ENCODE assay signal across 1 cellular context in the genomic region with DNA sequence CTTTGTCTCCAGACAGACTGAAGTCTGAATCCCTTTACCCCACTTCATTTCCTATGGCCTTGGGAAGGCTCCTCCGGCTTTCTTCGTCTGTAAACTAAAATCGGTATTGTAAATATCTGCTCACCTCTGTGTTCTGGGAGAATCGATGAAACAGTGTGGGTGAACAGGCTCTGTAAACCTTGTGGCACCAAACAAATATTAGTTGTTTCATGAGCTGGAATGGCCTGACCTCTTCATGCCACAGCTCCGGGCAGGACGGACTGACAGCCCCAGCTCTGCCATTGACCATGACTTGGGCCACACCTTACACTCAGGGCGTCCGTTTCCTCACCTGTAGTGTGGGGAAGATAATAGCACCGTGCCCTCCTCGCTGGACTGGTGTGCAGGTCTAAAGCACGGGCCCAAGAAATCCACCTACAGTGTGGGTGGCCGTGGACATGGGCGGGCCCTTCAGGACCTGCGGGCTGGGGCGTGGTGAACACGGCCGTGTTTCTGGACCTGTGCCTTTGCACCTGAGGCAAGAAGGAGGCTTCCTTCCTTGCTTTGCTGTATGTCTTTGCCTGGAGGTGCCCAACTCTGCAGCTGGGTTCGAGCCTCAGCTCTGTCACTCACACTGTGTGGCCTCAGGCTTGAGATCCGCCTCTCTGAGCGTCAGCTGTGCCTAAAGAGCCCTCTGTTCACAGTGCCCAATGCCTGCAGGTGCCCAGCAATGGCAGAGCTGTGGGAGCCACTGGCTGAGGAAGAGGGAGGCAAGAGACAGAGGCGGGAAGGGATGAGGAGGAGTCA.
TF ChIP-seq lines count a peak whose summit lies in the region.

No MANE protein-coding gene starts in this region.

TF ChIP-seq in HepG2, 621 proteins besides CTCF, POLR2A, EP300 and RAD21 (continued from another document and continues in another):
- TF ChIP-seq, protein P1, sequence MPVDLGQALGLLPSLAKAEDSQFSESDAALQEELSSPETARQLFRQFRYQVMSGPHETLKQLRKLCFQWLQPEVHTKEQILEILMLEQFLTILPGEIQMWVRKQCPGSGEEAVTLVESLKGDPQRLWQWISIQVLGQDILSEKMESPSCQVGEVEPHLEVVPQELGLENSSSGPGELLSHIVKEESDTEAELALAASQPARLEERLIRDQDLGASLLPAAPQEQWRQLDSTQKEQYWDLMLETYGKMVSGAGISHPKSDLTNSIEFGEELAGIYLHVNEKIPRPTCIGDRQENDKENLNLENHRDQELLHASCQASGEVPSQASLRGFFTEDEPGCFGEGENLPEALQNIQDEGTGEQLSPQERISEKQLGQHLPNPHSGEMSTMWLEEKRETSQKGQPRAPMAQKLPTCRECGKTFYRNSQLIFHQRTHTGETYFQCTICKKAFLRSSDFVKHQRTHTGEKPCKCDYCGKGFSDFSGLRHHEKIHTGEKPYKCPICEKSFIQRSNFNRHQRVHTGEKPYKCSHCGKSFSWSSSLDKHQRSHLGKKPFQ (CRISPR knock-in tag; IDR thresholded peaks at IDR 0.05; ENCODE audit: insufficient replicate concordance), result no peak
- peak; percentile 9; the same call in 1 of the 2 replicates for TF ChIP-seq KDM2A (CRISPR knock-in tag; IDR thresholded peaks at IDR 0.05; ENCODE audit: borderline replicate concordance, low read depth)
- no peak for TF ChIP-seq SUZ12 (IDR thresholded peaks at IDR 0.05; ENCODE audit: low read depth, low read length)
- no peak; the same call in 1 of the 2 replicates for TF ChIP-seq POGZ (CRISPR knock-in tag; IDR thresholded peaks at IDR 0.05)
- no peak for TF ChIP-seq DZIP1 (CRISPR knock-in tag; IDR thresholded peaks at IDR 0.05)
- TF ChIP-seq NR1H2 (CRISPR knock-in tag; IDR thresholded peaks at IDR 0.05; ENCODE audit: borderline replicate concordance, low read depth), result no peak
- TF ChIP-seq, protein P2, sequence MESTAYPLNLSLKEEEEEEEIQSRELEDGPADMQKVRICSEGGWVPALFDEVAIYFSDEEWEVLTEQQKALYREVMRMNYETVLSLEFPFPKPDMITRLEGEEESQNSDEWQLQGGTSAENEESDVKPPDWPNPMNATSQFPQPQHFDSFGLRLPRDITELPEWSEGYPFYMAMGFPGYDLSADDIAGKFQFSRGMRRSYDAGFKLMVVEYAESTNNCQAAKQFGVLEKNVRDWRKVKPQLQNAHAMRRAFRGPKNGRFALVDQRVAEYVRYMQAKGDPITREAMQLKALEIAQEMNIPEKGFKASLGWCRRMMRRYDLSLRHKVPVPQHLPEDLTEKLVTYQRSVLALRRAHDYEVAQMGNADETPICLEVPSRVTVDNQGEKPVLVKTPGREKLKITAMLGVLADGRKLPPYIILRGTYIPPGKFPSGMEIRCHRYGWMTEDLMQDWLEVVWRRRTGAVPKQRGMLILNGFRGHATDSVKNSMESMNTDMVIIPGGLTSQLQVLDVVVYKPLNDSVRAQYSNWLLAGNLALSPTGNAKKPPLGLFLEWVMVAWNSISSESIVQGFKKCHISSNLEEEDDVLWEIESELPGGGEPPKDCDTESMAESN (CRISPR knock-in tag; conservative IDR thresholded peaks at IDR 0.05), result 0 out of 2 replicates have a peak, but pooled peaks have one; percentile 48
- TF ChIP-seq EED (CRISPR knock-in tag; IDR thresholded peaks at IDR 0.05), result no peak
- TF ChIP-seq SALL2 (CRISPR knock-in tag; IDR thresholded peaks at IDR 0.05), result no peak
- no peak for TF ChIP-seq ZNF691 (CRISPR knock-in tag; IDR thresholded peaks at IDR 0.05; ENCODE audit: borderline replicate concordance, low read depth)
- TF ChIP-seq FOXK2 (IDR thresholded peaks at IDR 0.05), result no peak
- TF ChIP-seq ZNF251 (CRISPR knock-in tag; IDR thresholded peaks at IDR 0.05), result no peak
- no peak for TF ChIP-seq SRY (CRISPR knock-in tag; IDR thresholded peaks at IDR 0.05)
- TF ChIP-seq PAF1 (CRISPR knock-in tag; IDR thresholded peaks at IDR 0.05), result no peak
- TF ChIP-seq MEIS2 (CRISPR knock-in tag; IDR thresholded peaks at IDR 0.05), result no peak
- no peak for TF ChIP-seq ZNF646 (CRISPR knock-in tag; IDR thresholded peaks at IDR 0.05)
- no peak for TF ChIP-seq ZNF180 (CRISPR knock-in tag; IDR thresholded peaks at IDR 0.05; ENCODE audit: borderline replicate concordance, low read depth)
- TF ChIP-seq JUN (CRISPR knock-in tag; IDR thresholded peaks at IDR 0.05), result no peak
- no peak for TF ChIP-seq ZNF577 (CRISPR knock-in tag; IDR thresholded peaks at IDR 0.05; ENCODE audit: borderline replicate concordance, low read depth)
- no peak for TF ChIP-seq HDAC6 (IDR thresholded peaks at IDR 0.05; ENCODE audit: low read depth, low read length)
- TF ChIP-seq ZNF225 (CRISPR knock-in tag; IDR thresholded peaks at IDR 0.05), result 0 out of 2 replicates have a peak, but pooled peaks have one; percentile 23
- TF ChIP-seq ZNF292 (CRISPR knock-in tag; IDR thresholded peaks at IDR 0.05; ENCODE audit: borderline replicate concordance, low read depth), result no peak
- no peak for TF ChIP-seq JDP2 (CRISPR knock-in tag; IDR thresholded peaks at IDR 0.05; ENCODE audit: borderline replicate concordance)
- no peak for TF ChIP-seq ZNF703 (CRISPR knock-in tag; IDR thresholded peaks at IDR 0.05; ENCODE audit: borderline replicate concordance)
- no peak for TF ChIP-seq ZNF749 (CRISPR knock-in tag; IDR thresholded peaks at IDR 0.05; ENCODE audit: borderline replicate concordance)
- TF ChIP-seq ZZZ3 (CRISPR knock-in tag; IDR thresholded peaks at IDR 0.05; ENCODE audit: borderline replicate concordance), result no peak
- TF ChIP-seq MTA1 (CRISPR knock-in tag; IDR thresholded peaks at IDR 0.05; ENCODE audit: borderline replicate concordance), result no peak
- no peak for TF ChIP-seq ZBTB39 (CRISPR knock-in tag; IDR thresholded peaks at IDR 0.05)
- no peak for TF ChIP-seq CENPT (CRISPR knock-in tag; IDR thresholded peaks at IDR 0.05; ENCODE audit: low read depth)
- no peak for TF ChIP-seq ZNF33A (CRISPR knock-in tag; IDR thresholded peaks at IDR 0.05; ENCODE audit: borderline replicate concordance)
- TF ChIP-seq, protein P3, sequence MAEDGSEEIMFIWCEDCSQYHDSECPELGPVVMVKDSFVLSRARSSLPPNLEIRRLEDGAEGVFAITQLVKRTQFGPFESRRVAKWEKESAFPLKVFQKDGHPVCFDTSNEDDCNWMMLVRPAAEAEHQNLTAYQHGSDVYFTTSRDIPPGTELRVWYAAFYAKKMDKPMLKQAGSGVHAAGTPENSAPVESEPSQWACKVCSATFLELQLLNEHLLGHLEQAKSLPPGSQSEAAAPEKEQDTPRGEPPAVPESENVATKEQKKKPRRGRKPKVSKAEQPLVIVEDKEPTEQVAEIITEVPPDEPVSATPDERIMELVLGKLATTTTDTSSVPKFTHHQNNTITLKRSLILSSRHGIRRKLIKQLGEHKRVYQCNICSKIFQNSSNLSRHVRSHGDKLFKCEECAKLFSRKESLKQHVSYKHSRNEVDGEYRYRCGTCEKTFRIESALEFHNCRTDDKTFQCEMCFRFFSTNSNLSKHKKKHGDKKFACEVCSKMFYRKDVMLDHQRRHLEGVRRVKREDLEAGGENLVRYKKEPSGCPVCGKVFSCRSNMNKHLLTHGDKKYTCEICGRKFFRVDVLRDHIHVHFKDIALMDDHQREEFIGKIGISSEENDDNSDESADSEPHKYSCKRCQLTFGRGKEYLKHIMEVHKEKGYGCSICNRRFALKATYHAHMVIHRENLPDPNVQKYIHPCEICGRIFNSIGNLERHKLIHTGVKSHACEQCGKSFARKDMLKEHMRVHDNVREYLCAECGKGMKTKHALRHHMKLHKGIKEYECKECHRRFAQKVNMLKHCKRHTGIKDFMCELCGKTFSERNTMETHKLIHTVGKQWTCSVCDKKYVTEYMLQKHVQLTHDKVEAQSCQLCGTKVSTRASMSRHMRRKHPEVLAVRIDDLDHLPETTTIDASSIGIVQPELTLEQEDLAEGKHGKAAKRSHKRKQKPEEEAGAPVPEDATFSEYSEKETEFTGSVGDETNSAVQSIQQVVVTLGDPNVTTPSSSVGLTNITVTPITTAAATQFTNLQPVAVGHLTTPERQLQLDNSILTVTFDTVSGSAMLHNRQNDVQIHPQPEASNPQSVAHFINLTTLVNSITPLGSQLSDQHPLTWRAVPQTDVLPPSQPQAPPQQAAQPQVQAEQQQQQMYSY (CRISPR knock-in tag; IDR thresholded peaks at IDR 0.05), result no peak
- peak; percentile 62; the same call in 1 of the 2 replicates for TF ChIP-seq ZGPAT (CRISPR knock-in tag; IDR thresholded peaks at IDR 0.05)
- TF ChIP-seq NFKBIZ (CRISPR knock-in tag; IDR thresholded peaks at IDR 0.05), result 0 out of 2 replicates have a peak, but pooled peaks have one; percentile 33
- peak; percentile 54 for TF ChIP-seq TCF7 (IDR thresholded peaks at IDR 0.05; ENCODE audit: low read depth)
